In genomic region chr1:15685820-15686219, GRCh38 we compare ENCODE assay signal across 12 cellular contexts. TPM values are rescaled to one million over a fixed set of nuclear protein-coding genes. Genes with fewer than 3 reads are reported as not detected.
DNase-seq lines count a peak whose midpoint lies in the region; ATAC-seq, FAIRE-seq and TF ChIP-seq lines count a peak whose summit lies in the region.
"Had no signal": no experiment of that assay in that cellular context is flagged by ENCODE, and none has a peak within 500 bp of the region (broad histone marks: within the 10 kb centered on the region; RNA-seq: fewer than 3 reads in every experiment).

No MANE protein-coding gene starts in this region.

- 62% methylated on average over 4 of the region's 4 CpGs for WGBS in right lobe of liver (ENCODE audit: insufficient coverage, low coverage, low lambda C conversion rate, missing lambda C conversion rate)

- DNase-seq in activated naive CD4-positive, alpha-beta T cell treated with anti-CD3 and anti-CD28 coated beads for 36 hours, result no peak
- no peak for DNase-seq in activated naive CD4-positive, alpha-beta T cell treated with anti-CD3 and anti-CD28 coated beads, Interleukin-2, amount 50 U/mL, for 16 hours
- DNase-seq in astrocyte (ENCODE audit: low read depth), result no peak
- DNase-seq in right lobe of liver, result no peak
- no peak for DNase-seq in tibial artery
- no peak for DNase-seq in HEK293T (ENCODE audit: extremely low spot score)
- DNase-seq in globus pallidus (ENCODE audit: low spot score), result no peak
- DNase-seq: NCI-H2029 treated with DMSO at 0.1 percent for 48 hours had no signal

- peaks cover 12% of the 10 kb centered on the region for H3K36me3 Mint-ChIP-seq in activated naive CD4-positive, alpha-beta T cell treated with anti-CD3 and anti-CD28 coated beads for 36 hours (ENCODE audit: low read depth)
- H3K36me3 Mint-ChIP-seq in astrocyte (ENCODE audit: low read depth, unreplicated experiment), result peaks cover 8% of the 10 kb centered on the region

- H3K4me1 Mint-ChIP-seq in activated naive CD4-positive, alpha-beta T cell treated with anti-CD3 and anti-CD28 coated beads for 36 hours (ENCODE audit: low read depth), result peaks cover 36% of the 10 kb centered on the region
- H3K4me1 Mint-ChIP-seq in astrocyte (ENCODE audit: low read depth, unreplicated experiment), result peaks cover 10% of the 10 kb centered on the region

- H3K9ac ChIP-seq in astrocyte (ENCODE audit: low read length), result peak overlapping the region; percentile 1

- no peaks in the 10 kb centered on the region for H3K27me3 ChIP-seq in astrocyte (ENCODE audit: insufficient read depth, low read length)
- H3K27me3 ChIP-seq in right lobe of liver, result no peaks in the 10 kb centered on the region
- no peaks in the 10 kb centered on the region for H3K27me3 ChIP-seq in tibial artery

- CTCF ChIA-PET in activated naive CD4-positive, alpha-beta T cell treated with anti-CD3 and anti-CD28 coated beads for 36 hours (lab: Charles Lee), result interaction anchor here (0.5 to 0.8 kb wide), 2 partner anchors 11 to 68 kb away, joined by 3 read pairs; no protein-coding TSS in a partner anchor
- CTCF ChIA-PET in HEK293T (lab: Yijun Ruan, JAX), result no interaction called here

- H3K9me3 Mint-ChIP-seq in activated naive CD4-positive, alpha-beta T cell treated with anti-CD3 and anti-CD28 coated beads for 36 hours, result peaks cover 3% of the 10 kb centered on the region
- H3K9me3 Mint-ChIP-seq in astrocyte (ENCODE audit: unreplicated experiment), result peaks cover 2% of the 10 kb centered on the region

- peaks cover 69% of the 10 kb centered on the region for H3K79me2 ChIP-seq in astrocyte (ENCODE audit: insufficient read depth, low read length)

- peaks cover 10% of the 10 kb centered on the region for H3K4me1 ChIP-seq in astrocyte (ENCODE audit: insufficient read depth, low read length)
- peaks cover 0 to 8% (median 4%) of the 10 kb centered on the region in 4 donors for H3K4me1 ChIP-seq in right lobe of liver
- H3K4me1 ChIP-seq in tibial artery, result peaks cover 0 to 44% (median 26%) of the 10 kb centered on the region in 4 donors

- H3K36me3 ChIP-seq in astrocyte (ENCODE audit: insufficient read depth, low read length), result no peaks in the 10 kb centered on the region
- H3K36me3 ChIP-seq in right lobe of liver, result no peaks in the 10 kb centered on the region
- no peaks in the 10 kb centered on the region for H3K36me3 ChIP-seq in tibial artery

- H3K27ac ChIP-seq in astrocyte (ENCODE audit: low read depth, low read length), result no peak overlapping the region
- no peak overlapping the region for H3K27ac ChIP-seq in right lobe of liver
- H3K27ac ChIP-seq in tibial artery, result peak overlapping the region; percentile 98

- H3K27me3 Mint-ChIP-seq in activated naive CD4-positive, alpha-beta T cell treated with anti-CD3 and anti-CD28 coated beads for 36 hours (ENCODE audit: low read depth), result no peaks in the 10 kb centered on the region
- H3K27me3 Mint-ChIP-seq in astrocyte (ENCODE audit: low read depth, unreplicated experiment), result no peaks in the 10 kb centered on the region

- H4K20me1 ChIP-seq in astrocyte (ENCODE audit: insufficient read depth, low read length), result peaks cover 46% of the 10 kb centered on the region

- H3K27ac Mint-ChIP-seq in activated naive CD4-positive, alpha-beta T cell treated with anti-CD3 and anti-CD28 coated beads for 36 hours, result no peak overlapping the region
- H3K27ac Mint-ChIP-seq in astrocyte (ENCODE audit: unreplicated experiment), result no peak overlapping the region

- ATAC-seq in right lobe of liver, result no peak
- ATAC-seq in HG02852 (IDR thresholded peaks at IDR 0.05; ENCODE audit: unreplicated experiment), result no peak

- H3K4me2 ChIP-seq in astrocyte (ENCODE audit: low read length), result peak overlapping the region; percentile 92

- TF ChIP-seq CTCF in astrocyte (IDR thresholded peaks at IDR 0.05; ENCODE audit: insufficient read depth, low read depth, low read length), result no peak
- TF ChIP-seq CTCF in right lobe of liver (IDR thresholded peaks at IDR 0.05), result no peak
- TF ChIP-seq CTCF in tibial artery (IDR thresholded peaks at IDR 0.05), result no peak

- FAIRE-seq in astrocyte (lab: Jason Lieb, UNC), result no peak
- FAIRE-seq: islet of Langerhans had no signal

- intact Hi-C loops in activated naive CD4-positive, alpha-beta T cell treated with anti-CD3 and anti-CD28 coated beads for 36 hours (cut with micrococcal nuclease), result loop anchor here (1.0 to 2.0 kb wide), 3 partner anchors 11 to 160 kb away; partner anchors contain the start of genes DDI2 and DNAJC16
- intact Hi-C loops in right lobe of liver (cut with DNase I) (no loop called here), tibial artery (cut with DNase I; ENCODE audit: low total_unique reads) (no loop called here)

- POLR2A ChIA-PET in HEK293T (lab: Yijun Ruan, JAX), result interaction anchor here (1.1 to 1.5 kb wide), 2 partner anchors 9 to 159 kb away, joined by 3 read pairs; partner anchors contain the start of gene DNAJC16

- no peak overlapping the region for H2AFZ ChIP-seq in astrocyte (ENCODE audit: low read depth, low read length)

- H3K4me3 Mint-ChIP-seq in activated naive CD4-positive, alpha-beta T cell treated with anti-CD3 and anti-CD28 coated beads for 36 hours, result peak overlapping the region; percentile 35
- peak overlapping the region; percentile 93 for H3K4me3 Mint-ChIP-seq in astrocyte (ENCODE audit: unreplicated experiment)

- peak overlapping the region; percentile 68 for H3K4me3 ChIP-seq in astrocyte (ENCODE audit: insufficient read depth, low read depth, low read length)
- peak overlapping the region in 2 of 3 donors; percentile 71 to 75 for H3K4me3 ChIP-seq in right lobe of liver
- H3K4me3 ChIP-seq in tibial artery, result peak overlapping the region; percentile 67 to 98

- no peak for TF ChIP-seq POLR2A in right lobe of liver (IDR thresholded peaks at IDR 0.05)

- H3K9me3 ChIP-seq in astrocyte (ENCODE audit: insufficient read depth, low read depth, low read length) (no peaks in the 10 kb centered on the region), right lobe of liver (no peaks in the 10 kb centered on the region), tibial artery (no peaks in the 10 kb centered on the region)

TF ChIP-seq in HEK293T, 16 proteins besides CTCF, POLR2A, EP300 and RAD21:
- TF ChIP-seq BHLHE40 (IDR thresholded peaks at IDR 0.05; ENCODE audit: borderline replicate concordance), result no peak
- TF ChIP-seq FOXA1 (IDR thresholded peaks at IDR 0.05), result no peak
- TF ChIP-seq HDGF (IDR thresholded peaks at IDR 0.05; ENCODE audit: borderline replicate concordance), result no peak
- TF ChIP-seq PKNOX1 (IDR thresholded peaks at IDR 0.05), result no peak
- no peak for TF ChIP-seq ZNF384 (IDR thresholded peaks at IDR 0.05)
- TF ChIP-seq L3MBTL2 (conservative IDR thresholded peaks at IDR 0.05), result no peak
- no peak for TF ChIP-seq FOXK2 (IDR thresholded peaks at IDR 0.05)
- TF ChIP-seq TARDBP (IDR thresholded peaks at IDR 0.05), result no peak
- no peak for TF ChIP-seq LEF1 (IDR thresholded peaks at IDR 0.05; ENCODE audit: borderline replicate concordance)

RNA-seq across cellular contexts. Expression of gene PLEKHM2, which starts 1.7 kb away (rescaled TPM):
- 10 to 100 TPM; 44.2 to 48.3 TPM for total RNA-seq in activated naive CD4-positive, alpha-beta T cell treated with anti-CD3 and anti-CD28 coated beads for 36 hours
- total RNA-seq in astrocyte (46.4 and 48.3 TPM in 2 replicates), right lobe of liver (10 to 100 TPM; 15.6 to 27.9 (median 20.2) TPM)

RNA-seq across cellular contexts. Expression of gene SLC25A34, which starts 50.2 kb away (rescaled TPM):
- total RNA-seq in activated naive CD4-positive, alpha-beta T cell treated with anti-CD3 and anti-CD28 coated beads for 36 hours, result under 1 TPM; 0.43 to 0.74 TPM
- total RNA-seq in astrocyte (0.73 and 1.0 TPM in 2 replicates), right lobe of liver (10 to 100 TPM in 1 of 6 experiments, 1 to 10 TPM in 4, under 1 TPM in 1; 0.69 to 11.6 (median 3.2) TPM)

RNA-seq across cellular contexts. Expression of gene TMEM82, which starts 56.5 kb away (rescaled TPM):
- not detected for total RNA-seq in activated naive CD4-positive, alpha-beta T cell treated with anti-CD3 and anti-CD28 coated beads for 36 hours
- total RNA-seq in astrocyte (not detected in 2 replicates), right lobe of liver (10 to 100 TPM; 15.8 to 33.5 (median 19.1) TPM)
- total RNA-seq: activated CD8-positive, alpha-beta memory T cell treated with anti-CD3 and anti-CD28 coated beads for 36 hours; H4 had no signal

Comparison
In these comparisons a context has a peak if more than half of its experiments do, and no peak if none do; other contexts are left out.
1. H3K27ac ChIP-seq: peak in tibial artery (2 of 2); none in astrocyte (single experiment) and right lobe of liver (0 of 3).
2. RNA of gene TMEM82, which starts 56.5 kb away (total RNA-seq): 15.8 to 33.5 TPM in right lobe of liver; not detected in activated naive CD4-positive, alpha-beta T cell treated with anti-CD3 and anti-CD28 coated beads for 36 hours and not detected in astrocyte; every median in the first group is over 10 times any median in the second.
3. Peak in every context shown above with its lines, with median percentiles within 50 percentile points of each other: H3K4me3 ChIP-seq.